Comparison of ENCODE assay signal across 23 cellular contexts in the genomic region with DNA sequence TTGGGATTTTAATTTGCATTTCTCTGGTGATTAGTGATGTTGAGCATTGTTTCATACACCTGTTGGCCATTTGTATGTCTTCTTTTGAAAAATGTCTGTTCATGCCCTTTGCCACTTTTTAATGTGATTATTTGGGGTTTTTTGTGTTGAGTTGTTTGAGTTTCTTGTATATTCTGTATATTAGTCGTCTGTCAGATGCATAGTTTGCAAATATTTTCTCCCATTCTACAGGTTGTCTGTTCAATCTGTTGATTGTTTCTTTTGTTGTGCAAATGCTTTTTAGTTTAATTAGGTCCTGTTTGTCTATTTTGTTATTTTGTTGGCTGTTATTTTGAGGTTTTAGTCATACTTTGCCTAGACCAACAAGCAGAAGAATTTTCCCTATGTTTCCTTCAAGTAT.
"Had no signal": no experiment of that assay in that cellular context is flagged by ENCODE, and none has a peak within 500 bp of the region (broad histone marks: within the 10 kb centered on the region; RNA-seq: fewer than 3 reads in every experiment).

No MANE protein-coding gene starts in this region.

- DNase-seq: colonic mucosa; cortex of kidney; dermis blood vessel endothelial cell; dorsolateral prefrontal cortex; effector CD4-positive, alpha-beta T cell; effector CD8-positive, alpha-beta T cell; effector memory CD4-positive, alpha-beta T cell; effector memory CD8-positive, alpha-beta T cell; endodermal cell; erythroblast; esophagus squamous epithelium; foreskin fibroblast; foreskin keratinocyte; gastrocnemius medialis; glutamatergic neuron; head of caudate nucleus; heart left ventricle; heart right ventricle had no signal

- ATAC-seq: effector memory CD8-positive, alpha-beta T cell; esophagus mucosa; foreskin keratinocyte; gastrocnemius medialis; gastroesophageal sphincter; heart left ventricle; heart right ventricle had no signal

- H3K4me3 ChIP-seq: colonic mucosa, coronary artery, dorsolateral prefrontal cortex, esophagus muscularis mucosa, esophagus squamous epithelium, gastrocnemius medialis, gastroesophageal sphincter, heart left ventricle, heart right ventricle had no signal

- H3K36me3 ChIP-seq: colonic mucosa, esophagus muscularis mucosa, esophagus squamous epithelium, gastrocnemius medialis, gastroesophageal sphincter, heart left ventricle, heart right ventricle had no signal

- H3K4me1 ChIP-seq: colonic mucosa, esophagus muscularis mucosa, foreskin keratinocyte, gastrocnemius medialis, gastroesophageal sphincter, heart left ventricle, heart right ventricle had no signal

- H3K9me3 ChIP-seq: colonic mucosa, esophagus muscularis mucosa, gastrocnemius medialis had no signal

- H3K27ac ChIP-seq: colonic mucosa, coronary artery, dorsolateral prefrontal cortex, epithelial cell of prostate, esophagus muscularis mucosa, esophagus squamous epithelium, foreskin keratinocyte, gastrocnemius medialis, gastroesophageal sphincter, heart left ventricle, heart right ventricle had no signal
